ENCODE assay signal across 1 cellular context in the genomic region with DNA sequence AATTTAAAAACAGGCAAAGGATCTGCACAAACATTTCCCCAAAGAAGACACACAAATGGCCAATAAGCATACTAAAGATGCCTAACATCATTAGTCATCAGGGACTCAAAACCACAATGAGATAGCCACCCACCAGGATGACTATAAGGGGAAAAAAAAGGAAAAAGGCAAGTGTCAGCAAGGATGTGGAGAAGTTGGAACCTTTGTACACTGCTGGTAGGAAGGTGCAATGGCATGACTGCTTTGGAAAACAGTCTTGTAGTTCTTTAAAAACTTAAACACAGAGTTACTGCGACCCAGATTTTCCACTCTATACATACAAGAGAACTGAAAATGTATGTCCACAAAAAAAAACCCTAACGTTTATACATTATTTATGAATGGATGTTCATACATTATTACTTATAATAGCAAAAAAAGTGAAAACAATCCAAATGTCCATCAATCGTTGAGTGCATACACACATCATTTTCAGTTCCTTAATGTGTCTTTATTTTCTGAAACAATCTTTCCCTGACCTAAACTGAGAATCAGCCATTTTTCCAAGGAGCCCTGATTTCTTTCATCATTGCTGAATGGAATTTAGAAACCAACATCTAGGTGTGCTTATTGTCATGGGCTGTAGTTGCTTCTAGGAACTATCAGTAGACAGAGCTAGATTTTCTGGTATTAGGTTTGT.
TF ChIP-seq lines count a peak whose summit lies in the region.

No MANE protein-coding gene starts in this region.

TF ChIP-seq in endothelial cell of umbilical vein, 7 proteins besides CTCF, POLR2A, EP300 and RAD21 (continued from another document):
- TF ChIP-seq POLR2AphosphoS5 (IDR thresholded peaks at IDR 0.05; ENCODE audit: insufficient read depth, low read depth, low read length) (no peak), FOS (IDR thresholded peaks at IDR 0.05; ENCODE audit: borderline replicate concordance, insufficient read depth, low read length) (peak; percentile 71), EZH2 (IDR thresholded peaks at IDR 0.05; ENCODE audit: borderline replicate concordance, low read depth, low read length, severe bottlenecking) (no peak)
